24 cellular contexts compared by ENCODE assay signal in genomic region chr1:3732747-3733602, GRCh38. TPM values are rescaled to one million over a fixed set of nuclear protein-coding genes. Genes with fewer than 3 reads are reported as not detected.
DNase-seq lines count a peak whose midpoint lies in the region; ATAC-seq, FAIRE-seq and TF ChIP-seq lines count a peak whose summit lies in the region.
"Had no signal": no experiment of that assay in that cellular context is flagged by ENCODE, and none has a peak within 500 bp of the region (broad histone marks: within the 10 kb centered on the region; RNA-seq: fewer than 3 reads in every experiment).

No MANE protein-coding gene starts in this region.

- in situ Hi-C loops in HepG2 (cut with HindIII; ENCODE audit: extremely low pct_ligation_motif_present, low pct_unique_long_range_greater_than_20kb) = no loop called here
- in situ Hi-C loops in brain microvascular endothelial cell (cut with HindIII; ENCODE audit: low pct_ligation_motif_present, low sequenced_read_pairs) = no loop called here
- in situ Hi-C loops in GM13976 (cut with MboI; ENCODE audit: low sequenced_read_pairs, unreplicated experiment) = no loop called here

- H3K4me3 ChIP-seq in endothelial cell of umbilical vein (replicated peaks in 1 of 3; ENCODE audit: insufficient read depth in 1 of 3, low read depth in 1 of 3, low read length in 3 of 3) = no peak overlapping the region
- peak overlapping the region in 1 of 3 experiments; percentile 43; a peak in 1 of 6 replicates for H3K4me3 ChIP-seq in HepG2 (replicated peaks in 1 of 3; ENCODE audit: insufficient read depth in 1 of 3, low read depth in 2 of 3, low read length in 3 of 3)
- no peak overlapping the region for H3K4me3 ChIP-seq in brain microvascular endothelial cell (ENCODE audit: low read depth, low read length)
- H3K4me3 ChIP-seq in mucosa of descending colon = no peak overlapping the region
- H3K4me3 ChIP-seq: cardiac muscle cell, lower lobe of right lung, pancreas, uterus had no signal

- H3K36me3 ChIP-seq in endothelial cell of umbilical vein (ENCODE audit: control insufficient read depth in 2 of 2, extremely low read depth in 1 of 2, insufficient read depth in 2 of 2, low read length in 2 of 2) (peaks cover 0 to 5% of the 10 kb centered on the region in 2 experiments), HepG2 (replicated peaks in 1 of 2; ENCODE audit: control insufficient read depth in 1 of 2, insufficient read depth in 2 of 2, low read length in 2 of 2) (peaks cover 5 to 21% of the 10 kb centered on the region in 2 experiments), brain microvascular endothelial cell (replicated peaks) (peaks cover 8% of the 10 kb centered on the region), mucosa of descending colon (ENCODE audit: low read depth) (no peaks in the 10 kb centered on the region)
- H3K36me3 ChIP-seq: uterus had no signal

- dilution Hi-C loops in endothelial cell of umbilical vein (cut with MboI; ENCODE audit: extremely low pct_ligation_motif_present, low sequenced_read_pairs) = no loop called here

- no peak overlapping the region for H3K4me3 Mint-ChIP-seq in stimulated activated naive CD8-positive, alpha-beta T cell treated with anti-CD3 and anti-CD28 coated beads, Interleukin-15, amount 100 ng/mL, for 72 hours
- H3K4me3 Mint-ChIP-seq: activated CD4-positive, alpha-beta T cell treated with anti-CD3 and anti-CD28 coated beads, Interleukin-2, amount 10 ng/mL, durations not matched to agents 7 days and 5 days; CD4-positive, CD25-positive, alpha-beta regulatory T cell had no signal

- CTCF ChIA-PET in endothelial cell of umbilical vein (lab: Charles Lee) (interaction anchor here (3.5 kb wide), 1 partner anchor 8 kb away, joined by 25 read pairs; no protein-coding TSS in a partner anchor), HepG2 (lab: Yijun Ruan, JAX; ENCODE audit: low intra/inter-chr PET ratio, low total read pairs) (no interaction called here)

- H2AFZ ChIP-seq in endothelial cell of umbilical vein (ENCODE audit: low read depth, low read length) = peak overlapping the region; percentile 1
- H2AFZ ChIP-seq in HepG2 (ENCODE audit: low read length) = no peak overlapping the region

- H3K79me2 ChIP-seq in endothelial cell of umbilical vein (ENCODE audit: control insufficient read depth, insufficient read depth, low read length) (no peaks in the 10 kb centered on the region), HepG2 (ENCODE audit: insufficient read depth, low read length) (no peaks in the 10 kb centered on the region)

- H3K27me3 ChIP-seq in endothelial cell of umbilical vein (ENCODE audit: control insufficient read depth in 2 of 2, insufficient read depth in 2 of 2, low read length in 2 of 2) (no peaks in the 10 kb centered on the region), HepG2 (ENCODE audit: control insufficient read depth in 1 of 2, insufficient read depth in 2 of 2, low read length in 2 of 2) (no peaks in the 10 kb centered on the region), brain microvascular endothelial cell (replicated peaks) (peaks cover 3% of the 10 kb centered on the region)
- H3K27me3 ChIP-seq: cardiac muscle cell, pancreas, uterus had no signal

- no peak for TF ChIP-seq EP300 in HepG2 (IDR thresholded peaks at IDR 0.05; ENCODE audit: low read depth in 2 of 2, low read length in 2 of 2)
- no peak for TF ChIP-seq EP300 in HepG2 (CRISPR knock-in tag; IDR thresholded peaks at IDR 0.05; ENCODE audit: borderline replicate concordance)

- H3K4me1 Mint-ChIP-seq in stimulated activated naive CD8-positive, alpha-beta T cell treated with anti-CD3 and anti-CD28 coated beads, Interleukin-15, amount 100 ng/mL, for 72 hours = no peaks in the 10 kb centered on the region
- H3K4me1 Mint-ChIP-seq: CD4-positive, CD25-positive, alpha-beta regulatory T cell had no signal

- peak; percentile 11 for ATAC-seq in stimulated activated naive CD8-positive, alpha-beta T cell treated with anti-CD3 and anti-CD28 coated beads, Interleukin-15, amount 100 ng/mL, for 72 hours
- no peak for ATAC-seq in stimulated activated naive CD8-positive, alpha-beta T cell treated with anti-CD3 and anti-CD28 coated beads, Interleukin-15, Interleukin-2, amounts not matched to agents 100 U/mL and 50 U/mL, for 24 hours
- ATAC-seq in HepG2 (peak; percentile 14), HG03196 (IDR thresholded peaks at IDR 0.05; ENCODE audit: unreplicated experiment) (no peak), mucosa of descending colon (no peak)
- ATAC-seq: lower lobe of right lung had no signal

- DNase-seq in stimulated activated naive CD8-positive, alpha-beta T cell treated with anti-CD3 and anti-CD28 coated beads, Interleukin-15, amount 100 ng/mL, for 72 hours = no peak
- DNase-seq in stimulated activated naive CD8-positive, alpha-beta T cell treated with anti-CD3 and anti-CD28 coated beads, Interleukin-15, Interleukin-2, amounts not matched to agents 100 U/mL and 50 U/mL, for 24 hours = no peak
- no peak for DNase-seq in endothelial cell of umbilical vein (ENCODE audit: low read depth, low spot score)
- no peak for DNase-seq in HepG2 (ENCODE audit: low spot score)
- no peak for DNase-seq in brain microvascular endothelial cell
- no peak for DNase-seq in mucosa of descending colon
- DNase-seq in GM13976 (ENCODE audit: low spot score) = no peak
- DNase-seq: activated CD4-positive, alpha-beta T cell treated with anti-CD3 and anti-CD28 coated beads, Interleukin-2, amount 10 ng/mL, durations not matched to agents 7 days and 5 days; activated gamma-delta T cell; CD4-positive, CD25-positive, alpha-beta regulatory T cell; KG1; lower lobe of right lung; MV-4-11; NCI-H1930; RPMI8226; stimulated activated CD4-positive, alpha-beta T cell treated with anti-CD3 and anti-CD28 coated beads, Interleukin-4, amount 100 ng/mL, for 1 hour; SW 1271; uterus had no signal

- H3K4me2 ChIP-seq in endothelial cell of umbilical vein (ENCODE audit: insufficient read depth, low read length) (no peak overlapping the region), HepG2 (ENCODE audit: low read depth, low read length) (peak overlapping the region; percentile 62)

- H3K9me1 ChIP-seq in endothelial cell of umbilical vein (replicated peaks; ENCODE audit: control insufficient read depth, extremely low read depth, insufficient read depth, low read length) = no peaks in the 10 kb centered on the region

- H3K9me3 ChIP-seq in endothelial cell of umbilical vein (replicated peaks; ENCODE audit: control insufficient read depth, insufficient read depth, low read length) (no peaks in the 10 kb centered on the region), HepG2 (ENCODE audit: low read length) (no peaks in the 10 kb centered on the region), mucosa of descending colon (no peaks in the 10 kb centered on the region)
- H3K9me3 ChIP-seq: lower lobe of right lung, pancreas, uterus had no signal

- FAIRE-seq in endothelial cell of umbilical vein (lab: Jason Lieb, UNC) (no peak), HepG2 (lab: Jason Lieb, UNC) (no peak)
- FAIRE-seq: GM12891, pancreas had no signal

- no peak overlapping the region for H3K27ac ChIP-seq in endothelial cell of umbilical vein (ENCODE audit: insufficient read depth, low read depth, low read length)
- H3K27ac ChIP-seq in HepG2 (ENCODE audit: extremely low read length, insufficient read depth, low read length) = peak overlapping the region; percentile 69
- no peak overlapping the region for H3K27ac ChIP-seq in brain microvascular endothelial cell
- H3K27ac ChIP-seq: cardiac muscle cell, lower lobe of right lung, pancreas, uterus had no signal

- TF ChIP-seq CTCF in endothelial cell of umbilical vein (IDR thresholded peaks at IDR 0.05; ENCODE audit: extremely low read depth in 1 of 2, insufficient read depth in 1 of 2, low read depth in 1 of 2, low read length in 2 of 2) = no peak
- TF ChIP-seq CTCF in HepG2 (CRISPR knock-in tag; IDR thresholded peaks at IDR 0.05) = no peak
- no peak for TF ChIP-seq CTCF in brain microvascular endothelial cell (IDR thresholded peaks at IDR 0.05; ENCODE audit: low read depth, low read length, missing control alignments)
- TF ChIP-seq CTCF in mucosa of descending colon (IDR thresholded peaks at IDR 0.05) = no peak
- TF ChIP-seq CTCF in GM13976 (IDR thresholded peaks at IDR 0.05; ENCODE audit: borderline replicate concordance, control extremely low read depth, extremely low read depth, insufficient read depth, missing control alignments) = no peak

- no peak for TF ChIP-seq RAD21 in HepG2 (CRISPR knock-in tag; IDR thresholded peaks at IDR 0.05)

- no TSS peak for BruUV-seq in endothelial cell of umbilical vein (replicated peaks; lab: Mats Ljungman, UMichigan)
- BruUV-seq in HepG2 (replicated peaks; lab: Mats Ljungman, UMichigan) = no TSS peak

- no peak overlapping the region for H3K27ac Mint-ChIP-seq in stimulated activated naive CD8-positive, alpha-beta T cell treated with anti-CD3 and anti-CD28 coated beads, Interleukin-15, amount 100 ng/mL, for 72 hours
- H3K27ac Mint-ChIP-seq: activated CD4-positive, alpha-beta T cell treated with anti-CD3 and anti-CD28 coated beads, Interleukin-2, amount 10 ng/mL, durations not matched to agents 7 days and 5 days had no signal

- intact Hi-C loops in endothelial cell of umbilical vein (cut with micrococcal nuclease) (no loop called here), HepG2 (cut with micrococcal nuclease; ENCODE audit: unreplicated experiment) (no loop called here), mucosa of descending colon (cut with DNase I, micrococcal nuclease) (no loop called here)

- WGBS in HepG2 (ENCODE audit: low lambda C conversion rate) = 95% methylated on average over 19 of the region's 49 CpGs

- TF ChIP-seq POLR2A in endothelial cell of umbilical vein (IDR thresholded peaks at IDR 0.05; ENCODE audit: low read depth, low read length) (no peak), HepG2 (IDR thresholded peaks at IDR 0.05; ENCODE audit: insufficient read depth in 1 of 2, low read depth in 2 of 2, low read length in 2 of 2) (peak in 1 of 2 experiments; percentile 18; a peak in 1 of 4 replicates)

- H3K4me1 ChIP-seq in endothelial cell of umbilical vein (ENCODE audit: control insufficient read depth, extremely low read depth, insufficient read depth, low read length) (no peaks in the 10 kb centered on the region), HepG2 (ENCODE audit: insufficient read depth, low read length) (peaks cover 35% of the 10 kb centered on the region), mucosa of descending colon (ENCODE audit: low read depth) (no peaks in the 10 kb centered on the region)
- H3K4me1 ChIP-seq: lower lobe of right lung, pancreas, uterus had no signal

- H3K9me3 Mint-ChIP-seq in stimulated activated naive CD8-positive, alpha-beta T cell treated with anti-CD3 and anti-CD28 coated beads, Interleukin-15, amount 100 ng/mL, for 72 hours = no peaks in the 10 kb centered on the region
- H3K9me3 Mint-ChIP-seq: activated CD4-positive, alpha-beta T cell treated with anti-CD3 and anti-CD28 coated beads, Interleukin-2, amount 10 ng/mL, durations not matched to agents 7 days and 5 days had no signal

- H4K20me1 ChIP-seq in endothelial cell of umbilical vein (replicated peaks; ENCODE audit: control insufficient read depth, extremely low read depth, insufficient read depth, low read length) (no peaks in the 10 kb centered on the region), HepG2 (ENCODE audit: insufficient read depth, low read length) (no peaks in the 10 kb centered on the region)

- H3K9ac ChIP-seq in endothelial cell of umbilical vein (replicated peaks; ENCODE audit: extremely low read depth, insufficient read depth, low read length) = no peak overlapping the region
- peak overlapping the region; percentile 49 for H3K9ac ChIP-seq in HepG2 (ENCODE audit: insufficient read depth, low read depth, low read length)

- POLR2A ChIA-PET in endothelial cell of umbilical vein (lab: Charles Lee) (no interaction called here), HepG2 (lab: Yijun Ruan, JAX) (interaction anchor here (1.1 kb wide), 1 partner anchor 39 kb away, joined by 11 read pairs; no protein-coding TSS in a partner anchor)

- H3K27me3 Mint-ChIP-seq in stimulated activated naive CD8-positive, alpha-beta T cell treated with anti-CD3 and anti-CD28 coated beads, Interleukin-15, amount 100 ng/mL, for 72 hours = peaks cover 27% of the 10 kb centered on the region
- H3K27me3 Mint-ChIP-seq: activated CD4-positive, alpha-beta T cell treated with anti-CD3 and anti-CD28 coated beads, Interleukin-2, amount 10 ng/mL, durations not matched to agents 7 days and 5 days; CD4-positive, CD25-positive, alpha-beta regulatory T cell had no signal

RNA-seq across cellular contexts. Expression of gene CCDC27, which starts 19.3 kb away (rescaled TPM):
- not detected in 2 replicates for total RNA-seq in endothelial cell of umbilical vein
- polyA plus RNA-seq in endothelial cell of umbilical vein = not detected in 2 replicates
- polyA plus RNA-seq in endothelial cell of umbilical vein (2011; cell fraction: cytosol; rRNA removed) = not detected in 2 replicates
- not detected in 2 replicates for polyA plus RNA-seq in endothelial cell of umbilical vein (2011; cell fraction: nucleus; rRNA removed)
- not detected in 2 replicates for polyA plus RNA-seq in endothelial cell of umbilical vein (2012)
- not detected in 2 replicates for polyA minus RNA-seq in endothelial cell of umbilical vein
- polyA minus RNA-seq in endothelial cell of umbilical vein (2011; cell fraction: cytosol; rRNA and poly(A)+ RNA removed) = not detected
- not detected in 2 replicates for polyA minus RNA-seq in endothelial cell of umbilical vein (2011; cell fraction: nucleus; rRNA and poly(A)+ RNA removed)
- not detected in 2 replicates for total RNA-seq in HepG2 (2016; rRNA removed; fragmentation: Illumina TruSeq; extraction: Trizol)
- total RNA-seq in HepG2 (2016; cell fraction: cytosol; rRNA removed; fragmentation: Illumina TruSeq; extraction: Trizol; ENCODE audit: low read depth) = not detected in 2 replicates
- total RNA-seq in HepG2 (2016; cell fraction: insoluble cytoplasmic fraction; rRNA removed; fragmentation: Illumina TruSeq; extraction: Trizol) = not detected in 2 replicates
- total RNA-seq in HepG2 (2016; cell fraction: membrane; rRNA removed; fragmentation: Illumina TruSeq; extraction: Trizol) = not detected in 2 replicates
- total RNA-seq in HepG2 (2016; cell fraction: nucleus; rRNA removed; fragmentation: Illumina TruSeq; extraction: Trizol) = not detected in 2 replicates
- not detected in 2 replicates for polyA plus RNA-seq in HepG2 (2011; rRNA removed)
- polyA plus RNA-seq in HepG2 (2011; cell fraction: cytosol; rRNA removed) = not detected in 2 replicates
- polyA plus RNA-seq in HepG2 (2011; cell fraction: nucleus; rRNA removed) = not detected in 2 replicates
- polyA plus RNA-seq in HepG2 (2012) = 0.23 TPM in 1 of 2 replicates, not detected in the other
- polyA plus RNA-seq in HepG2 (2016; cell fraction: cytosol; fragmentation: Illumina TruSeq; extraction: Trizol; ENCODE audit: low read depth) = not detected in 2 replicates
- polyA plus RNA-seq in HepG2 (2016; cell fraction: insoluble cytoplasmic fraction; fragmentation: Illumina TruSeq; extraction: Trizol; ENCODE audit: low read depth) = not detected in 2 replicates
- polyA plus RNA-seq in HepG2 (2016; cell fraction: membrane; fragmentation: Illumina TruSeq; extraction: Trizol; ENCODE audit: low read depth) = not detected in 2 replicates
- polyA plus RNA-seq in HepG2 (2016; cell fraction: nucleus; fragmentation: Illumina TruSeq; extraction: Trizol; ENCODE audit: insufficient read depth, low read depth) = not detected in 2 replicates
- not detected in 2 replicates for polyA minus RNA-seq in HepG2 (2011; rRNA and poly(A)+ RNA removed; ENCODE audit: low replicate concordance)
- polyA minus RNA-seq in HepG2 (2011; cell fraction: cytosol; rRNA and poly(A)+ RNA removed) = not detected in 2 replicates
- not detected in 2 replicates for polyA minus RNA-seq in HepG2 (2011; cell fraction: nucleus; rRNA and poly(A)+ RNA removed)
- not detected for total RNA-seq in mucosa of descending colon
- total RNA-seq: activated CD4-positive, alpha-beta T cell treated with anti-CD3 and anti-CD28 coated beads, Interleukin-2, amount 10 ng/mL, durations not matched to agents 7 days and 5 days; CD4-positive, CD25-positive, alpha-beta regulatory T cell; dermis microvascular lymphatic vessel endothelial cell; epithelial cell of proximal tubule; lower lobe of right lung; uterus had no signal
- polyA plus RNA-seq: CD4-positive, CD25-positive, alpha-beta regulatory T cell; pancreas had no signal

RNA-seq across cellular contexts. Expression of gene SMIM1, which starts 39.6 kb away (rescaled TPM):
- total RNA-seq in endothelial cell of umbilical vein = 1.2 and 2.9 TPM in 2 replicates
- polyA plus RNA-seq in endothelial cell of umbilical vein = 1.4 and 5.1 TPM in 2 replicates
- polyA plus RNA-seq in endothelial cell of umbilical vein (2011; cell fraction: cytosol; rRNA removed) = 0.80 and 2.6 TPM in 2 replicates
- polyA plus RNA-seq in endothelial cell of umbilical vein (2011; cell fraction: nucleus; rRNA removed) = not detected in 2 replicates
- 0.56 and 1.1 TPM in 2 replicates for polyA plus RNA-seq in endothelial cell of umbilical vein (2012)
- 1.2 and 2.3 TPM in 2 replicates for polyA minus RNA-seq in endothelial cell of umbilical vein
- polyA minus RNA-seq in endothelial cell of umbilical vein (2011; cell fraction: cytosol; rRNA and poly(A)+ RNA removed) = not detected
- polyA minus RNA-seq in endothelial cell of umbilical vein (2011; cell fraction: nucleus; rRNA and poly(A)+ RNA removed) = 1.9 TPM in 1 of 2 replicates, not detected in the other
- total RNA-seq in HepG2 (2016; rRNA removed; fragmentation: Illumina TruSeq; extraction: Trizol) = 55.8 and 56.3 TPM in 2 replicates
- 360 and 516 TPM in 2 replicates for total RNA-seq in HepG2 (2016; cell fraction: cytosol; rRNA removed; fragmentation: Illumina TruSeq; extraction: Trizol; ENCODE audit: low read depth)
- total RNA-seq in HepG2 (2016; cell fraction: insoluble cytoplasmic fraction; rRNA removed; fragmentation: Illumina TruSeq; extraction: Trizol) = 54.3 and 58.0 TPM in 2 replicates
- 94.8 and 147 TPM in 2 replicates for total RNA-seq in HepG2 (2016; cell fraction: membrane; rRNA removed; fragmentation: Illumina TruSeq; extraction: Trizol)
- total RNA-seq in HepG2 (2016; cell fraction: nucleus; rRNA removed; fragmentation: Illumina TruSeq; extraction: Trizol) = 35.3 and 45.5 TPM in 2 replicates
- 12.4 and 22.2 TPM in 2 replicates for polyA plus RNA-seq in HepG2 (2011; rRNA removed)
- 15.0 and 35.9 TPM in 2 replicates for polyA plus RNA-seq in HepG2 (2011; cell fraction: cytosol; rRNA removed)
- 20.1 and 21.5 TPM in 2 replicates for polyA plus RNA-seq in HepG2 (2011; cell fraction: nucleus; rRNA removed)
- polyA plus RNA-seq in HepG2 (2012) = 18.7 and 18.9 TPM in 2 replicates
- polyA plus RNA-seq in HepG2 (2016; cell fraction: cytosol; fragmentation: Illumina TruSeq; extraction: Trizol; ENCODE audit: low read depth) = 172 and 230 TPM in 2 replicates
- polyA plus RNA-seq in HepG2 (2016; cell fraction: insoluble cytoplasmic fraction; fragmentation: Illumina TruSeq; extraction: Trizol; ENCODE audit: low read depth) = 45.5 and 47.9 TPM in 2 replicates
- 82.1 and 104 TPM in 2 replicates for polyA plus RNA-seq in HepG2 (2016; cell fraction: membrane; fragmentation: Illumina TruSeq; extraction: Trizol; ENCODE audit: low read depth)
- 32.0 and 32.8 TPM in 2 replicates for polyA plus RNA-seq in HepG2 (2016; cell fraction: nucleus; fragmentation: Illumina TruSeq; extraction: Trizol; ENCODE audit: insufficient read depth, low read depth)
- 29.5 TPM in 1 of 2 replicates, not detected in the other for polyA minus RNA-seq in HepG2 (2011; rRNA and poly(A)+ RNA removed; ENCODE audit: low replicate concordance)
- polyA minus RNA-seq in HepG2 (2011; cell fraction: cytosol; rRNA and poly(A)+ RNA removed) = 18.6 and 19.1 TPM in 2 replicates
- polyA minus RNA-seq in HepG2 (2011; cell fraction: nucleus; rRNA and poly(A)+ RNA removed) = 17.1 and 18.4 TPM in 2 replicates
- total RNA-seq in mucosa of descending colon = 10 to 100 TPM in 1 of 3 donors, 1 to 10 TPM in 2; 1.6 to 16.1 (median 2.6) TPM

Comparison
In these comparisons a context has a peak if more than half of its experiments do, and no peak if none do; other contexts are left out.
1. ATAC-seq: peak in stimulated activated naive CD8-positive, alpha-beta T cell treated with anti-CD3 and anti-CD28 coated beads, Interleukin-15, amount 100 ng/mL, for 72 hours (single experiment) and HepG2 (single experiment); none in stimulated activated naive CD8-positive, alpha-beta T cell treated with anti-CD3 and anti-CD28 coated beads, Interleukin-15, Interleukin-2, amounts not matched to agents 100 U/mL and 50 U/mL, for 24 hours (single experiment), HG03196 (single experiment) and mucosa of descending colon (single experiment).